ENCODE assay signal across 13 cellular contexts in genomic region chr19:5002143-5002542, GRCh38. TPM values are rescaled to one million over a fixed set of nuclear protein-coding genes. Genes with fewer than 3 reads are reported as not detected.
DNase-seq lines count a peak whose midpoint lies in the region; ATAC-seq and TF ChIP-seq lines count a peak whose summit lies in the region.
"Had no signal": no experiment of that assay in that cellular context is flagged by ENCODE, and none has a peak within 500 bp of the region (broad histone marks: within the 10 kb centered on the region; RNA-seq: fewer than 3 reads in every experiment).

No MANE protein-coding gene starts in this region.

- CTCF ChIA-PET in mammary epithelial cell (lab: Charles Lee; ENCODE audit: low non-redundant PET), result no interaction called here

- no peak overlapping the region for H3K9ac ChIP-seq in mammary epithelial cell (ENCODE audit: insufficient read depth, low read length)
- H3K9ac ChIP-seq: KMS-11, parathyroid adenoma had no signal

- H3K27ac ChIP-seq in mammary epithelial cell (ENCODE audit: insufficient read depth, low read depth, low read length), result no peak overlapping the region
- peak overlapping the region in 2 of 3 donors; percentile 36 to 63 for H3K27ac ChIP-seq in right lobe of liver
- H3K27ac ChIP-seq: KMS-11, parathyroid adenoma, SJSA1 had no signal

- no peak for TF ChIP-seq CTCF in AG09309 (IDR thresholded peaks at IDR 0.05; ENCODE audit: control insufficient read depth, insufficient read depth, low read depth, low read length, missing control alignments)
- no peak for TF ChIP-seq CTCF in mammary epithelial cell (conservative IDR thresholded peaks at IDR 0.05 in 1 of 2, IDR thresholded peaks at IDR 0.05 in 1 of 2; ENCODE audit: extremely low read depth in 1 of 2, insufficient read depth in 1 of 2, low read depth in 1 of 2, low read length in 2 of 2)
- TF ChIP-seq CTCF in right lobe of liver (IDR thresholded peaks at IDR 0.05), result no peak
- no peak for TF ChIP-seq CTCF in GM10266 (IDR thresholded peaks at IDR 0.05; ENCODE audit: control insufficient read depth, insufficient read depth, low read depth, missing control alignments)

- no peaks in the 10 kb centered on the region for H3K36me3 ChIP-seq in mammary epithelial cell (ENCODE audit: insufficient read depth, low read length)
- no peaks in the 10 kb centered on the region for H3K36me3 ChIP-seq in right lobe of liver

- peak overlapping the region; percentile 56 for H3K4me2 ChIP-seq in mammary epithelial cell (ENCODE audit: insufficient read depth, low read depth, low read length)
- H3K4me2 ChIP-seq: GM23338, KMS-11 had no signal

- H4K20me1 ChIP-seq in mammary epithelial cell (ENCODE audit: insufficient read depth, low read length), result no peaks in the 10 kb centered on the region

- no peaks in the 10 kb centered on the region for H3K9me3 ChIP-seq in mammary epithelial cell (replicated peaks; ENCODE audit: insufficient read depth, low read length)
- no peaks in the 10 kb centered on the region for H3K9me3 ChIP-seq in right lobe of liver
- H3K9me3 ChIP-seq: SJSA1 had no signal

- TF ChIP-seq POLR2A in right lobe of liver (IDR thresholded peaks at IDR 0.05), result no peak

- in situ Hi-C loops in mammary epithelial cell (cut with MboI; ENCODE audit: low sequenced_read_pairs in 2 of 2), result no loop called here

- H3K4me1 ChIP-seq in mammary epithelial cell (ENCODE audit: insufficient read depth, low read length) (peaks cover 11% of the 10 kb centered on the region), right lobe of liver (peaks cover 0 to 55% (median 13%) of the 10 kb centered on the region in 4 donors)
- H3K4me1 ChIP-seq: parathyroid adenoma had no signal

- H2AFZ ChIP-seq in mammary epithelial cell (ENCODE audit: low read depth, low read length), result no peak overlapping the region
- H2AFZ ChIP-seq: GM23338, parathyroid adenoma had no signal

- DNase-seq in AG09309 (ENCODE audit: low read depth) (peak; percentile 31), LHCN-M2 (ENCODE audit: low read depth) (peak; percentile 80), mammary epithelial cell (peak; percentile 73), right lobe of liver (peak in 1 of 3 donors; percentile 78), GM10266 (ENCODE audit: extremely low spot score) (no peak), NCI-H187 (lab: John Stamatoyannopoulos, UW) (no peak)

- dilution Hi-C loops in mammary epithelial cell (cut with HindIII; ENCODE audit: low sequenced_read_pairs), result no loop called here

- H3K27me3 ChIP-seq in mammary epithelial cell (ENCODE audit: insufficient read depth, low read length), result no peaks in the 10 kb centered on the region
- no peaks in the 10 kb centered on the region for H3K27me3 ChIP-seq in right lobe of liver
- H3K27me3 ChIP-seq: SJSA1 had no signal

- intact Hi-C loops in mammary epithelial cell (cut with micrococcal nuclease) (no loop called here), right lobe of liver (cut with DNase I) (no loop called here)

- 13% methylated on average over 4 of the region's 4 CpGs for WGBS in mammary epithelial cell (ENCODE audit: low coverage, missing lambda C conversion rate)
- WGBS in right lobe of liver (ENCODE audit: insufficient coverage, low coverage, low lambda C conversion rate, missing lambda C conversion rate), result 43% methylated on average over 4 of the region's 4 CpGs

- H3K4me3 ChIP-seq in AG09309 (ENCODE audit: control insufficient read depth, low read depth, low read length) (no peak overlapping the region), mammary epithelial cell (replicated peaks in 1 of 3; ENCODE audit: insufficient read depth in 1 of 3, low read depth in 2 of 3, low read length in 3 of 3) (no peak overlapping the region), right lobe of liver (no peak overlapping the region)
- H3K4me3 ChIP-seq: GM23338, SJSA1 had no signal

- peaks cover 96% of the 10 kb centered on the region for H3K79me2 ChIP-seq in mammary epithelial cell (ENCODE audit: insufficient read depth, low read length)

- ATAC-seq in right lobe of liver, result peak; percentile 52 to 73 (median 58)
- no peak for ATAC-seq in HG03196 (IDR thresholded peaks at IDR 0.05; ENCODE audit: unreplicated experiment)
- ATAC-seq in GM21390 (IDR thresholded peaks at IDR 0.05; ENCODE audit: unreplicated experiment), result no peak
- ATAC-seq: activated CD4-positive, CD25-positive, alpha-beta regulatory T cell treated with anti-CD3 and anti-CD28 coated beads, Interleukin-2, amount 50 U/mL, for 24 hours had no signal

- no TSS peak for BruUV-seq in mammary epithelial cell (replicated peaks; lab: Mats Ljungman, UMichigan)

RNA-seq across cellular contexts. Expression of gene KDM4B, which starts 33.2 kb away (rescaled TPM):
- 15.0 and 15.8 TPM in 2 replicates for total RNA-seq in LHCN-M2 (2014; rRNA removed)
- polyA plus RNA-seq in LHCN-M2 (2012), result 17.9 TPM
- total RNA-seq in mammary epithelial cell, result 10 to 100 TPM; 20.3 to 33.5 TPM
- polyA plus RNA-seq in mammary epithelial cell, result 9.0 TPM
- polyA minus RNA-seq in mammary epithelial cell, result 46.2 TPM
- 10 to 100 TPM; 14.2 to 36.9 (median 29.1) TPM for total RNA-seq in right lobe of liver

Comparison
In these comparisons a context has a peak if more than half of its experiments do, and no peak if none do; other contexts are left out.
1. DNase-seq: peak in AG09309 (single experiment), LHCN-M2 (single experiment) and mammary epithelial cell (single experiment); none in GM10266 (single experiment) and NCI-H187 (0 of 2).
2. ATAC-seq: peak in right lobe of liver (4 of 4); none in HG03196 (single experiment) and GM21390 (single experiment).